29 cellular contexts compared by ENCODE assay signal in the genomic region with DNA sequence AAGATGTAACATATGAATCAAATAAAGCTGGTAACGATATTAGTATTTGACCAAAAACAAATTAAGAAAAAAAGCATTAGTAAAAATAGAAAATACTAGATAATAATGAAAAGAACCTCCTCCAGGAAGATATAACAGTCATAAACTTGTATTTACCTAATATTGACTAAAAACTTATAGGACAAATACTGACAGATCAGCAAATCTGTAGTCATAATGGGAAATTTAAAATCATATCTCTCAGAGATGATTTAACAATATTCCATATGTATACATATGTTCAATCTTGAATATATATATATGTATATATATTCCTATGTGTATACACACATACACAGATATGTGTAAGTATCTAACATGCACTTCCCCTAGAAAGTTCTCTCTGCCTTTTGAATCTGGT.
"Had no signal": no experiment of that assay in that cellular context is flagged by ENCODE, and none has a peak within 500 bp of the region (broad histone marks: within the 10 kb centered on the region; RNA-seq: fewer than 3 reads in every experiment).

No MANE protein-coding gene starts in this region.

- H3K4me3 Mint-ChIP-seq: naive thymus-derived CD4-positive, alpha-beta T cell; natural killer cell; nephron; neural progenitor cell; stimulated activated effector memory CD8-positive, alpha-beta T cell treated with anti-CD3 and anti-CD28 coated beads, Interleukin-12 subunit alpha, Interleukin-12 subunit beta, amount 100 ng/mL, for 72 hours; stimulated activated naive B cell treated with anti-CD40 and anti-IgM and Interleukin-4, amounts not matched to agents 10 μg/mL and 1 μg/mL and 100 μg/mL, for 72 hours; stimulated activated naive CD8-positive, alpha-beta T cell treated with anti-CD3 and anti-CD28 coated beads, Interleukin-15, Interleukin-2, amounts not matched to agents 100 ng/mL and 50 ng/mL, for 24 hours had no signal

- H3K4me1 ChIP-seq: neural progenitor cell, parathyroid adenoma, stomach, tibial nerve, vagina had no signal

- H3K4me1 Mint-ChIP-seq: natural killer cell; stimulated activated effector memory CD8-positive, alpha-beta T cell treated with anti-CD3 and anti-CD28 coated beads, Interleukin-12 subunit alpha, Interleukin-12 subunit beta, amount 100 ng/mL, for 72 hours; stimulated activated naive B cell treated with anti-CD40 and anti-IgM and Interleukin-4, amounts not matched to agents 10 μg/mL and 1 μg/mL and 100 μg/mL, for 72 hours had no signal

- H3K79me2 ChIP-seq: parathyroid adenoma had no signal

- H3K9ac ChIP-seq: neural progenitor cell, parathyroid adenoma had no signal

- H3K27ac Mint-ChIP-seq: naive thymus-derived CD4-positive, alpha-beta T cell; natural killer cell; nephron; neural progenitor cell; progenitor cell of endocrine pancreas; stimulated activated effector memory CD8-positive, alpha-beta T cell treated with anti-CD3 and anti-CD28 coated beads, Interleukin-12 subunit alpha, Interleukin-12 subunit beta, amount 100 ng/mL, for 72 hours; stimulated activated naive B cell treated with anti-CD40 and anti-IgM and Interleukin-4, amounts not matched to agents 10 μg/mL and 1 μg/mL and 100 μg/mL, for 72 hours; stimulated activated naive CD8-positive, alpha-beta T cell treated with anti-CD3 and anti-CD28 coated beads, Interleukin-15, Interleukin-2, amounts not matched to agents 100 ng/mL and 50 ng/mL, for 24 hours had no signal

- H3K9me3 ChIP-seq: ovary, thyroid gland, vagina had no signal

- H3K27me3 ChIP-seq: neural progenitor cell, ovary, stomach, thyroid gland, tibial nerve, upper lobe of left lung, vagina had no signal

- H3K4me2 ChIP-seq: neural progenitor cell had no signal

- H3K27me3 Mint-ChIP-seq: progenitor cell of endocrine pancreas; stimulated activated naive CD8-positive, alpha-beta T cell treated with anti-CD3 and anti-CD28 coated beads, Interleukin-15, Interleukin-2, amounts not matched to agents 100 ng/mL and 50 ng/mL, for 24 hours had no signal

- ATAC-seq: naive thymus-derived CD4-positive, alpha-beta T cell; natural killer cell; psoas muscle; right cardiac atrium; sciatic nerve; stimulated activated effector memory CD8-positive, alpha-beta T cell treated with anti-CD3 and anti-CD28 coated beads, Interleukin-12 subunit alpha, Interleukin-12 subunit beta, amount 100 ng/mL, for 72 hours; stimulated activated naive B cell treated with anti-CD40 and anti-IgM and Interleukin-4, amounts not matched to agents 10 μg/mL and 1 μg/mL and 100 μg/mL, for 72 hours had no signal

- DNase-seq: naive thymus-derived CD4-positive, alpha-beta T cell; natural killer cell; occipital lobe; ovary; posterior cingulate gyrus; psoas muscle; right cardiac atrium; stimulated activated CD4-positive, alpha-beta T cell treated with anti-CD3 and anti-CD28 coated beads, Interleukin-15, amount 100 ng/mL, for 24 hours; stimulated activated CD4-positive, alpha-beta T cell treated with anti-CD3 and anti-CD28 coated beads, Interleukin-2, amount 100 ng/mL, for 24 hours; stimulated activated CD4-positive, alpha-beta T cell treated with anti-CD3 and anti-CD28 coated beads, Interleukin-2, amount 100 ng/mL, for 48 hours; stimulated activated CD4-positive, alpha-beta T cell treated with anti-CD3 and anti-CD28 coated beads, Interleukin-4, amount 100 ng/mL, for 24 hours; stimulated activated naive B cell treated with anti-CD40 and anti-IgM and Interleukin-4, amounts not matched to agents 10 μg/mL and 1 μg/mL and 100 μg/mL, for 72 hours; stimulated activated naive CD4-positive, alpha-beta T cell treated with Interleukin-2 at 50 U/mL for 16 hours; stomach; thyroid gland; trophoblast cell; upper lobe of left lung had no signal

- H3K36me3 Mint-ChIP-seq: neural progenitor cell; stimulated activated effector memory CD8-positive, alpha-beta T cell treated with anti-CD3 and anti-CD28 coated beads, Interleukin-12 subunit alpha, Interleukin-12 subunit beta, amount 100 ng/mL, for 72 hours had no signal

- H2AFZ ChIP-seq: neural progenitor cell, parathyroid adenoma had no signal

- H3K4me3 ChIP-seq: neural progenitor cell, ovary, psoas muscle, skin epidermis, stomach, thoracic aorta, thyroid gland, tibial nerve, upper lobe of left lung, vagina had no signal

- FAIRE-seq: urothelium cell line had no signal

- H3K27ac ChIP-seq: neural progenitor cell, ovary, parathyroid adenoma, psoas muscle, skin epidermis, stomach, thoracic aorta, thyroid gland, tibial nerve, upper lobe of left lung, vagina had no signal

- H3K36me3 ChIP-seq: neural progenitor cell, ovary, stomach, thoracic aorta, thyroid gland, tibial nerve, upper lobe of left lung, vagina had no signal
